8 cellular contexts compared by ENCODE assay signal in genomic region chr3:44272191-44272590, GRCh38. TPM values are rescaled to one million over a fixed set of nuclear protein-coding genes. Genes with fewer than 3 reads are reported as not detected.
"Had no signal": no experiment of that assay in that cellular context is flagged by ENCODE, and none has a peak within 500 bp of the region (broad histone marks: within the 10 kb centered on the region; RNA-seq: fewer than 3 reads in every experiment).

No MANE protein-coding gene starts in this region.

- ATAC-seq: GM12878 had no signal

- DNase-seq: GDM1, GF-D8 had no signal

- H3K4me3 ChIP-seq: GM12878 had no signal

- FAIRE-seq: GM12878, GM12891, GM12892, GM18507, GM19239 had no signal

RNA-seq across cellular contexts. Expression of gene TOPAZ1, which starts 30.5 kb away (rescaled TPM):
- total RNA-seq: G401, GM12878 had no signal
